In genomic region chr5:15555176-15555575, GRCh38 we compare ENCODE assay signal across 29 cellular contexts. TPM values are rescaled to one million over a fixed set of nuclear protein-coding genes. Genes with fewer than 3 reads are reported as not detected.
DNase-seq lines count a peak whose midpoint lies in the region; ATAC-seq, FAIRE-seq and TF ChIP-seq lines count a peak whose summit lies in the region.
"Had no signal": no experiment of that assay in that cellular context is flagged by ENCODE, and none has a peak within 500 bp of the region (broad histone marks: within the 10 kb centered on the region; RNA-seq: fewer than 3 reads in every experiment).

No MANE protein-coding gene starts in this region.

- H2BK5ac ChIP-seq in H9 (ENCODE audit: insufficient read length, low read length) (no peak overlapping the region), H1 (ENCODE audit: low read depth, low read length) (peak overlapping the region; percentile 50; the same call in 1 of the 2 replicates)

- POLR2A ChIA-PET in H1 (lab: Charles Lee; ENCODE audit: partially characterized antibody) (no interaction called here), RWPE1 (lab: Yijun Ruan, JAX; ENCODE audit: low non-redundant PET) (no interaction called here)

- TF ChIP-seq EP300 in H1 (IDR thresholded peaks at IDR 0.05; ENCODE audit: borderline replicate concordance in 1 of 2, low read depth in 2 of 2, low read length in 2 of 2), result no peak

- no peak for FAIRE-seq in H1 (lab: Jason Lieb, UNC)
- FAIRE-seq: A204.1, D721Med, GM12878 had no signal

- H3K36me3 Mint-ChIP-seq in H9 (ENCODE audit: insufficient read depth in 1 of 3, low read depth in 3 of 3) (peaks cover 17 to 47% (median 36%) of the 10 kb centered on the region in 3 experiments), nephron progenitor cell (ENCODE audit: low read depth) (peaks cover 15% of the 10 kb centered on the region)

- no peak overlapping the region for H3K27ac ChIP-seq in H9 (ENCODE audit: insufficient read length, low read depth, low read length)
- H3K27ac ChIP-seq in H1 (ENCODE audit: low read depth, low read length), result peak overlapping the region; percentile 52; the same call in 1 of the 2 replicates
- no peak overlapping the region for H3K27ac ChIP-seq in RWPE1
- no peak overlapping the region for H3K27ac ChIP-seq in upper lobe of right lung
- H3K27ac ChIP-seq: BLaER1 treated with 17β-estradiol and CSF1 and Interleukin-3, amounts not matched to agents 10 nM and 100 nM; GM23248; HL-60; SK-N-MC had no signal

- H3K4me3 ChIP-seq in H1 (ENCODE audit: extremely low read depth in 1 of 4, insufficient read depth in 2 of 4, low read depth in 3 of 4, low read length in 4 of 4) (no peak overlapping the region), upper lobe of right lung (no peak overlapping the region)
- H3K4me3 ChIP-seq: BLaER1 treated with 17β-estradiol and CSF1 and Interleukin-3, amounts not matched to agents 10 nM and 100 nM; GM12878; GM23248; MG63; SK-N-MC had no signal

- no peak overlapping the region for H3K18ac ChIP-seq in H9 (ENCODE audit: insufficient read length, low read depth, low read length)
- H3K18ac ChIP-seq in H1 (ENCODE audit: extremely low read depth, low read length), result no peak overlapping the region; the same call in 1 of the 2 replicates

- H4K20me1 ChIP-seq in H9 (ENCODE audit: control insufficient read depth, insufficient read depth, insufficient read length) (no peaks in the 10 kb centered on the region), H1 (replicated peaks in 1 of 2; ENCODE audit: control insufficient read depth in 1 of 2, insufficient read depth in 2 of 2, low read length in 2 of 2) (no peaks in the 10 kb centered on the region)
- H4K20me1 ChIP-seq: BLaER1 treated with 17β-estradiol and CSF1 and Interleukin-3, amounts not matched to agents 10 nM and 100 nM had no signal

- H2BK12ac ChIP-seq in H9 (ENCODE audit: insufficient read length, low read depth, low read length) (no peak overlapping the region), H1 (ENCODE audit: low read depth, low read length) (peak overlapping the region; percentile 72; the same call in 1 of the 2 replicates)

- H3K27ac Mint-ChIP-seq in H9, result peak overlapping the region; percentile 89 to 98 (median 97); a peak in 5 of 7 replicates
- peak overlapping the region; percentile 10 for H3K27ac Mint-ChIP-seq in nephron progenitor cell
- H3K27ac Mint-ChIP-seq: CD4-positive, alpha-beta T cell; T-helper 1 cell treated with Interleukin-12 subunit alpha and Interleukin-12 subunit beta and Interleukin-4 antibody, amounts not matched to agents 30 μg/mL and 1 μg/mL, for 36 hours had no signal

- H3T11ph ChIP-seq in H9 (ENCODE audit: low read length), result no peak overlapping the region

- no peak for TF ChIP-seq POLR2A in H1 (IDR thresholded peaks at IDR 0.05; ENCODE audit: control extremely low read depth in 1 of 2, low read depth in 2 of 2, low read length in 2 of 2)

- no peak overlapping the region for H2BK120ac ChIP-seq in H9 (ENCODE audit: low read depth, low read length, poor library complexity, severe bottlenecking)
- H2BK120ac ChIP-seq in H1 (replicated peaks; ENCODE audit: low read depth, low read length), result peak overlapping the region; percentile 80

- H3K36me3 ChIP-seq in H1 (ENCODE audit: control insufficient read depth in 2 of 4, insufficient read depth in 4 of 4, low read length in 3 of 4) (peaks cover 0 to 11% (median 3%) of the 10 kb centered on the region in 4 experiments; a peak in 3 of 8 replicates), upper lobe of right lung (no peaks in the 10 kb centered on the region)
- H3K36me3 ChIP-seq: BLaER1 treated with 17β-estradiol and CSF1 and Interleukin-3, amounts not matched to agents 10 nM and 100 nM had no signal

- H3K79me2 ChIP-seq in H9 (ENCODE audit: insufficient read depth, low read length) (no peaks in the 10 kb centered on the region; the same call in 1 of the 2 replicates), H1 (ENCODE audit: control insufficient read depth in 1 of 2, insufficient read depth in 2 of 2, low read length in 2 of 2) (peaks cover 0 to 22% of the 10 kb centered on the region in 2 experiments; a peak in 1 of 4 replicates)

- no peaks in the 10 kb centered on the region for H3K27me3 ChIP-seq in H9 (ENCODE audit: insufficient read depth, low read length)
- no peaks in the 10 kb centered on the region for H3K27me3 ChIP-seq in H1 (replicated peaks in 1 of 4; ENCODE audit: control insufficient read depth in 3 of 4, extremely low read depth in 1 of 4, insufficient read depth in 3 of 4, low read length in 3 of 4)
- no peaks in the 10 kb centered on the region for H3K27me3 ChIP-seq in upper lobe of right lung
- H3K27me3 ChIP-seq: BLaER1 treated with 17β-estradiol and CSF1 and Interleukin-3, amounts not matched to agents 10 nM and 100 nM; MG63 had no signal

- no peak overlapping the region for H3K14ac ChIP-seq in H9 (ENCODE audit: insufficient read depth, low read length)
- H3K14ac ChIP-seq in H1 (ENCODE audit: insufficient read length), result no peak overlapping the region

- H3K9ac ChIP-seq in H9 (ENCODE audit: extremely low read depth, insufficient read length, low read length) (no peak overlapping the region), H1 (replicated peaks in 1 of 4; ENCODE audit: extremely low read depth in 1 of 4, low read depth in 3 of 4, low read length in 3 of 4) (no peak overlapping the region)
- H3K9ac ChIP-seq: BLaER1 treated with 17β-estradiol and CSF1 and Interleukin-3, amounts not matched to agents 10 nM and 100 nM; GM23248 had no signal

- TF ChIP-seq CTCF in H9 (conservative IDR thresholded peaks at IDR 0.05), result no peak
- TF ChIP-seq CTCF in H1 (IDR thresholded peaks at IDR 0.05; ENCODE audit: control extremely low read depth in 1 of 3, insufficient read depth in 1 of 3, low read depth in 1 of 3, low read length in 3 of 3), result no peak
- no peak for TF ChIP-seq CTCF in nephron progenitor cell (IDR thresholded peaks at IDR 0.05)
- no peak for TF ChIP-seq CTCF in RWPE1 (conservative IDR thresholded peaks at IDR 0.05; ENCODE audit: low read depth)
- no peak for TF ChIP-seq CTCF in upper lobe of right lung (IDR thresholded peaks at IDR 0.05)

- H3K56ac ChIP-seq in H9 (ENCODE audit: insufficient read length, low read depth, low read length) (no peak overlapping the region), H1 (replicated peaks; ENCODE audit: insufficient read length, low read depth, low read length) (no peak overlapping the region)

- H2AK5ac ChIP-seq in H9 (ENCODE audit: insufficient read length, low read length) (no peak overlapping the region), H1 (ENCODE audit: low read depth, low read length) (0 out of 2 replicates have a peak overlapping the region, but pooled peaks have one; percentile 61)

- no peak overlapping the region for H4K91ac ChIP-seq in H9 (ENCODE audit: insufficient read length, low read depth, low read length)
- peak overlapping the region; percentile 92 for H4K91ac ChIP-seq in H1 (replicated peaks; ENCODE audit: insufficient read length, low read length)

- no peak for TF ChIP-seq RAD21 in H1 (IDR thresholded peaks at IDR 0.05 in 1 of 2, conservative IDR thresholded peaks at IDR 0.05 in 1 of 2; ENCODE audit: low read depth in 2 of 2, low read length in 2 of 2)

- H3K4ac ChIP-seq in H9 (ENCODE audit: low read depth, low read length) (no peak overlapping the region), H1 (replicated peaks; ENCODE audit: insufficient read length, low read depth, low read length) (peak overlapping the region; percentile 47)

- peaks cover 26 to 30% of the 10 kb centered on the region in 2 experiments for H3K9me3 Mint-ChIP-seq in H9
- H3K9me3 Mint-ChIP-seq in nephron progenitor cell, result no peaks in the 10 kb centered on the region

- H3K4me2 ChIP-seq in H9 (ENCODE audit: insufficient read depth, insufficient read length, low read length) (no peak overlapping the region), H1 (ENCODE audit: insufficient read depth in 1 of 2, low read depth in 2 of 2, low read length in 2 of 2) (peak overlapping the region; percentile 30 to 45; a peak in 1 of 4 replicates)
- H3K4me2 ChIP-seq: BLaER1 treated with 17β-estradiol and CSF1 and Interleukin-3, amounts not matched to agents 10 nM and 100 nM had no signal

- H3K79me1 ChIP-seq in H9 (ENCODE audit: insufficient read depth, low read depth, low read length, poor library complexity, severe bottlenecking) (no peaks in the 10 kb centered on the region), H1 (ENCODE audit: low read depth, low read length) (no peaks in the 10 kb centered on the region; the same call in 1 of the 2 replicates)

- H3K4me1 Mint-ChIP-seq in H9 (peaks cover 53 to 58% of the 10 kb centered on the region in 2 experiments), nephron progenitor cell (peaks cover 12% of the 10 kb centered on the region)

- H4K5ac ChIP-seq in H9 (ENCODE audit: insufficient read length, low read depth, low read length) (no peak overlapping the region), H1 (ENCODE audit: insufficient read length, low read depth, low read length) (peak overlapping the region; percentile 81)

- DNase-seq in H9, result no peak
- DNase-seq in LHCN-M2 (ENCODE audit: low read depth), result peak; percentile 72
- no peak for DNase-seq in H1 (ENCODE audit: low read depth in 1 of 2, low spot score in 2 of 2)
- DNase-seq in nephron progenitor cell, result no peak
- DNase-seq in activated CD4-positive, alpha-beta T cell treated with anti-CD3 and anti-CD28 coated beads for 48 hours, result no peak
- no peak for DNase-seq in RWPE1 (ENCODE audit: low spot score)
- no peak for DNase-seq in upper lobe of right lung
- DNase-seq: CD4-positive, alpha-beta T cell; EL; GDM1; GM23248; HCEC 1CT; KBM-7; MG63; NCI-H1105 treated with DMSO at 0.1 percent for 48 hours; NCI-H146; NCI-H2029; NCI-H446 treated with DMSO at 0.1 percent for 48 hours; NCI-H526; RPMI8226; SHP77 treated with DMSO at 0.1 percent for 48 hours had no signal

- CTCF ChIA-PET in H1 (lab: Charles Lee; ENCODE audit: partially characterized antibody), result interaction anchor here (1.1 to 1.2 kb wide), 2 partner anchors 23 to 44 kb away, joined by 3 read pairs; no protein-coding TSS in a partner anchor
- CTCF ChIA-PET in RWPE1 (lab: Yijun Ruan, JAX), result no interaction called here

- H4K8ac ChIP-seq in H9 (replicated peaks; ENCODE audit: insufficient read length, low read depth, low read length) (no peak overlapping the region), H1 (ENCODE audit: extremely low read depth, insufficient read depth, low read length) (no peak overlapping the region; the same call in 1 of the 2 replicates)

- no peak overlapping the region for H2AFZ ChIP-seq in H9 (ENCODE audit: low read length)
- no peak overlapping the region for H2AFZ ChIP-seq in H1 (ENCODE audit: low read length)
- H2AFZ ChIP-seq: GM23248 had no signal

- no peaks in the 10 kb centered on the region for H3K27me3 Mint-ChIP-seq in H9 (ENCODE audit: low read depth)
- H3K27me3 Mint-ChIP-seq in nephron progenitor cell (ENCODE audit: low read depth, poor library complexity), result no peaks in the 10 kb centered on the region
- H3K27me3 Mint-ChIP-seq: CD4-positive, alpha-beta T cell had no signal

- H3K4me1 ChIP-seq in H9 (ENCODE audit: insufficient read depth, low read length) (peaks cover 20% of the 10 kb centered on the region), H1 (replicated peaks in 1 of 4; ENCODE audit: control insufficient read depth in 3 of 4, insufficient read depth in 4 of 4, low read length in 3 of 4) (peaks cover 10 to 18% (median 14%) of the 10 kb centered on the region in 4 experiments; a peak in 6 of 7 replicates), upper lobe of right lung (no peaks in the 10 kb centered on the region)
- H3K4me1 ChIP-seq: BLaER1 treated with 17β-estradiol and CSF1 and Interleukin-3, amounts not matched to agents 10 nM and 100 nM had no signal

- H3K23me2 ChIP-seq in H9 (ENCODE audit: insufficient read length, low read depth, low read length, poor library complexity, severe bottlenecking) (no peaks in the 10 kb centered on the region), H1 (ENCODE audit: low read depth, low read length) (no peaks in the 10 kb centered on the region)

- ATAC-seq in HG03095 (IDR thresholded peaks at IDR 0.05; ENCODE audit: unreplicated experiment), result no peak
- ATAC-seq in upper lobe of right lung, result no peak
- ATAC-seq: GM12878 had no signal

- H2BK15ac ChIP-seq in H9 (ENCODE audit: low read depth, low read length) (no peak overlapping the region), H1 (ENCODE audit: low read length) (no peak overlapping the region)

- H3K23ac ChIP-seq in H9 (ENCODE audit: insufficient read length, low read depth, low read length) (no peak overlapping the region), H1 (ENCODE audit: insufficient read length) (no peak overlapping the region)

- H3K9me3 ChIP-seq in H9 (ENCODE audit: control insufficient read depth, low read depth, low read length) (no peaks in the 10 kb centered on the region), H1 (ENCODE audit: insufficient read depth in 2 of 2, low read depth in 1 of 2, low read length in 1 of 2) (peaks cover 19 to 20% of the 10 kb centered on the region in 2 experiments), upper lobe of right lung (no peaks in the 10 kb centered on the region)
- H3K9me3 ChIP-seq: BLaER1 treated with 17β-estradiol and CSF1 and Interleukin-3, amounts not matched to agents 10 nM and 100 nM; MG63 had no signal

- intact Hi-C loops in upper lobe of right lung (cut with DNase I), result no loop called here

- WGBS in H9 (ENCODE audit: extremely low coverage, insufficient read length, low lambda C conversion rate), result no CpG with 5 or more reads among the region's 5 CpGs
- 79% methylated on average over 5 of the region's 5 CpGs; no CpG with 5 or more reads in 1 of the 2 experiments for WGBS in H1 (ENCODE audit: extremely low coverage in 1 of 2, insufficient coverage in 1 of 2, insufficient read length in 1 of 2, insufficient replicate concordance in 2 of 2, low coverage in 1 of 2, low lambda C conversion rate in 2 of 2, missing lambda C conversion rate in 1 of 2), 2 experiments

- H2BK20ac ChIP-seq in H9 (ENCODE audit: low read depth, low read length, poor library complexity, severe bottlenecking) (no peak overlapping the region), H1 (ENCODE audit: low read length) (peak overlapping the region; percentile 87; the same call in 1 of the 2 replicates)

- H3K4me3 Mint-ChIP-seq in H9, result no peak overlapping the region
- H3K4me3 Mint-ChIP-seq in nephron progenitor cell, result no peak overlapping the region
- H3K4me3 Mint-ChIP-seq: CD4-positive, alpha-beta T cell; T-helper 1 cell treated with Interleukin-12 subunit alpha and Interleukin-12 subunit beta and Interleukin-4 antibody, amounts not matched to agents 30 μg/mL and 1 μg/mL, for 36 hours had no signal

RNA-seq across cellular contexts. Expression of gene FBXL7, which starts 55.2 kb away (rescaled TPM):
- total RNA-seq in H9 (2021) (13.7 and 14.6 TPM in 2 replicates), LHCN-M2 (2014; rRNA removed) (6.2 and 7.6 TPM in 2 replicates), upper lobe of right lung (13.3 TPM)
- polyA plus RNA-seq in LHCN-M2 (2012), result 6.8 TPM
- total RNA-seq in H1 (2021; fragmentation: NEBNext Ultra II Directional; extraction: Animal tissue kit (Norgen Biotek cat#: 25700)), result 17.8 and 19.1 TPM in 2 replicates
- 17.7 and 25.9 TPM in 2 replicates for polyA plus RNA-seq in H1 (2011; rRNA removed)
- 12.4 TPM for polyA plus RNA-seq in H1 (2011; cell fraction: cytosol; rRNA removed)
- 26.1 TPM for polyA plus RNA-seq in H1 (2011; cell fraction: nucleus; rRNA removed)
- 13.0 to 18.0 TPM (median 14.7 TPM) in 4 replicates for polyA plus RNA-seq in H1 (2012, experiment 1 of 2)
- polyA plus RNA-seq in H1 (2012, experiment 2 of 2), result 8.3 TPM
- polyA plus RNA-seq in H1 (2013, experiment 1 of 2), result 11.1 TPM
- 11.7 TPM for polyA plus RNA-seq in H1 (2013, experiment 2 of 2)
- polyA minus RNA-seq in H1 (2011; rRNA and poly(A)+ RNA removed), result 16.8 and 19.1 TPM in 2 replicates
- polyA minus RNA-seq in H1 (2011; cell fraction: cytosol; rRNA and poly(A)+ RNA removed), result 19.0 TPM
- polyA minus RNA-seq in H1 (2011; cell fraction: nucleus; rRNA and poly(A)+ RNA removed), result 34.4 TPM
- total RNA-seq: CD4-positive, alpha-beta T cell had no signal
